8 cellular contexts compared by ENCODE assay signal in genomic region chrX:71652405-71652804, GRCh38. TPM values are rescaled to one million over a fixed set of nuclear protein-coding genes. Genes with fewer than 3 reads are reported as not detected.
A peak's percentile ranks its signal among the peaks of the same experiment; 100 is the strongest.
DNase-seq lines count a peak whose midpoint lies in the region; ATAC-seq and TF ChIP-seq lines count a peak whose summit lies in the region.

No MANE protein-coding gene starts in this region.

- H3K27me3 ChIP-seq in PC-9 (ENCODE audit: insufficient read depth, low read depth), result 0 out of 2 replicates have a peak, but pooled peaks cover 6% of the 10 kb centered on the region
- H3K27me3 ChIP-seq in left ventricle myocardium inferior (ENCODE audit: low read depth), result no peaks in the 10 kb centered on the region
- H3K27me3 ChIP-seq in sigmoid colon, result no peaks in the 10 kb centered on the region

- intact Hi-C loops in PC-9 (cut with micrococcal nuclease; ENCODE audit: unreplicated experiment), result loop anchor here (5.0 kb wide), 1 partner anchor 680 kb away; no protein-coding TSS in a partner anchor
- intact Hi-C loops in left ventricle myocardium inferior (cut with micrococcal nuclease), result no loop called here
- intact Hi-C loops in sigmoid colon (cut with DNase I), result no loop called here

- no peak overlapping the region for H2AFZ ChIP-seq in PC-9

- no peak for TF ChIP-seq POLR2A in sigmoid colon (IDR thresholded peaks at IDR 0.05)

- H3K4me2 ChIP-seq in PC-9, result no peak overlapping the region

- WGBS in sigmoid colon, 2 donors, result 39 to 40% methylated on average over 2 of the region's 2 CpGs

- H3K27ac ChIP-seq in PC-9, result no peak overlapping the region
- no peak overlapping the region for H3K27ac ChIP-seq in left ventricle myocardium inferior (replicated peaks)
- no peak overlapping the region for H3K27ac ChIP-seq in sigmoid colon

- no peaks in the 10 kb centered on the region for H3F3A ChIP-seq in PC-9 (ENCODE audit: insufficient read depth, low read depth)

- no TSS peak for BruUV-seq in PC-9 (replicated peaks; lab: Mats Ljungman, UMichigan)

- CTCF ChIA-PET in PC-9 (lab: Charles Lee), result interaction anchor here (0.5 to 0.6 kb wide), 3 partner anchors 585 to 883 kb away, joined by 3 to 4 read pairs (median 3); partner anchors contain the start of gene SNX12

- TF ChIP-seq EP300 in sigmoid colon (IDR thresholded peaks at IDR 0.05), result no peak

- no peak overlapping the region for H3K4me3 ChIP-seq in PC-9
- H3K4me3 ChIP-seq in left ventricle myocardium inferior, result no peak overlapping the region
- H3K4me3 ChIP-seq in sigmoid colon, result no peak overlapping the region

- H3K9me3 ChIP-seq in PC-9 (ENCODE audit: insufficient read depth, low read depth) (no peaks in the 10 kb centered on the region), left ventricle myocardium inferior (replicated peaks) (no peaks in the 10 kb centered on the region), sigmoid colon (no peaks in the 10 kb centered on the region)

- no peaks in the 10 kb centered on the region for H4K20me1 ChIP-seq in PC-9 (ENCODE audit: insufficient read depth)

- DNase-seq in DMS53 treated with DMSO at 0.1 percent for 48 hours (lab: John Stamatoyannopoulos, UW; ENCODE audit: unreplicated experiment), result peak; percentile 59
- DNase-seq in HT-29 (ENCODE audit: low spot score), result peak; percentile 78
- DNase-seq in PC-9, result peak in 1 of 2 experiments; percentile 18
- DNase-seq in activated naive CD8-positive, alpha-beta T cell treated with anti-CD3 and anti-CD28 coated beads, Interleukin-2, amount 50 U/mL, for 16 hours (ENCODE audit: low read depth, low spot score), result peak; percentile 8
- no peak for DNase-seq in left ventricle myocardium inferior
- no peak for DNase-seq in sigmoid colon

- H3K79me2 ChIP-seq in PC-9 (ENCODE audit: low read depth), result no peaks in the 10 kb centered on the region

- ATAC-seq in HG03025 (IDR thresholded peaks at IDR 0.05; ENCODE audit: low FRiP score, unreplicated experiment), result no peak
- ATAC-seq in HG02870 (IDR thresholded peaks at IDR 0.05; ENCODE audit: unreplicated experiment), result no peak

- TF ChIP-seq CTCF in PC-9 (conservative IDR thresholded peaks at IDR 0.05) (peak; percentile 76), left ventricle myocardium inferior (IDR thresholded peaks at IDR 0.05; ENCODE audit: borderline replicate concordance) (peak; percentile 66), sigmoid colon (IDR thresholded peaks at IDR 0.05) (peak in 3 of 4 experiments; percentile 17 to 47 (median 25))

- H3K9me2 ChIP-seq in PC-9 (ENCODE audit: insufficient read depth), result no peaks in the 10 kb centered on the region

- H3K36me3 ChIP-seq in PC-9 (ENCODE audit: low read depth) (no peaks in the 10 kb centered on the region), left ventricle myocardium inferior (no peaks in the 10 kb centered on the region), sigmoid colon (no peaks in the 10 kb centered on the region)

- POLR2A ChIA-PET in PC-9 (lab: Charles Lee; ENCODE audit: unreplicated experiment), result interaction anchor here (0.7 to 0.8 kb wide), 2 partner anchors 101 to 286 kb away, joined by 3 to 4 read pairs; partner anchors contain the start of gene TAF1

- H3K4me1 ChIP-seq in PC-9 (replicated peaks; ENCODE audit: insufficient read depth) (no peaks in the 10 kb centered on the region), left ventricle myocardium inferior (no peaks in the 10 kb centered on the region), sigmoid colon (no peaks in the 10 kb centered on the region)

RNA-seq across cellular contexts. Expression of gene CXCR3, which starts 34.1 kb away (rescaled TPM):
- total RNA-seq in HT-29 (2014; rRNA removed; shearing (Covaris generic)), result 0.73 and 0.89 TPM in 2 replicates
- total RNA-seq in PC-9 (2021) (not detected in 2 replicates), left ventricle myocardium inferior (not detected), sigmoid colon (not detected)
- 1 to 10 TPM in 1 of 3 donors, under 1 TPM in 2; 0.60 to 6.5 (median 0.69) TPM for polyA plus RNA-seq in sigmoid colon

Comparison
In these comparisons a context has a peak if more than half of its experiments do, and no peak if none do; other contexts are left out.
1. DNase-seq: peak in DMS53 treated with DMSO at 0.1 percent for 48 hours (single experiment), HT-29 (single experiment) and activated naive CD8-positive, alpha-beta T cell treated with anti-CD3 and anti-CD28 coated beads, Interleukin-2, amount 50 U/mL, for 16 hours (single experiment); none in left ventricle myocardium inferior (single experiment) and sigmoid colon (single experiment).
2. CTCF ChIP-seq: peak in every context shown above with its lines; median percentile 76 in PC-9; 66 in left ventricle myocardium inferior; 25 in sigmoid colon.